In genomic region chr9:118522093-118523028, GRCh38 we compare ENCODE assay signal across 10 cellular contexts.
DNase-seq lines count a peak whose midpoint lies in the region; ATAC-seq and TF ChIP-seq lines count a peak whose summit lies in the region.
"Had no signal": no experiment of that assay in that cellular context is flagged by ENCODE, and none has a peak within 500 bp of the region (broad histone marks: within the 10 kb centered on the region; RNA-seq: fewer than 3 reads in every experiment).

No MANE protein-coding gene starts in this region.

- no peak overlapping the region for H3K4me3 Mint-ChIP-seq in stimulated activated effector memory CD8-positive, alpha-beta T cell treated with anti-CD3 and anti-CD28 coated beads, Interleukin-12 subunit alpha, Interleukin-12 subunit beta, amount 100 ng/mL, for 72 hours
- H3K4me3 Mint-ChIP-seq: IgD-negative memory B cell, memory B cell had no signal

- no peaks in the 10 kb centered on the region for H3K36me3 Mint-ChIP-seq in stimulated activated effector memory CD8-positive, alpha-beta T cell treated with anti-CD3 and anti-CD28 coated beads, Interleukin-12 subunit alpha, Interleukin-12 subunit beta, amount 100 ng/mL, for 72 hours
- H3K36me3 Mint-ChIP-seq: IgD-negative memory B cell, memory B cell had no signal

- no peaks in the 10 kb centered on the region for H3K27me3 ChIP-seq in Peyer's patch

- no peaks in the 10 kb centered on the region for H3K4me1 Mint-ChIP-seq in stimulated activated effector memory CD8-positive, alpha-beta T cell treated with anti-CD3 and anti-CD28 coated beads, Interleukin-12 subunit alpha, Interleukin-12 subunit beta, amount 100 ng/mL, for 72 hours
- H3K4me1 Mint-ChIP-seq: IgD-negative memory B cell, memory B cell had no signal

- no peak overlapping the region for H3K4me3 ChIP-seq in Peyer's patch

- no peak overlapping the region for H3K27ac Mint-ChIP-seq in stimulated activated effector memory CD8-positive, alpha-beta T cell treated with anti-CD3 and anti-CD28 coated beads, Interleukin-12 subunit alpha, Interleukin-12 subunit beta, amount 100 ng/mL, for 72 hours
- H3K27ac Mint-ChIP-seq: IgD-negative memory B cell, memory B cell had no signal

- H3K36me3 ChIP-seq in Peyer's patch: no peaks in the 10 kb centered on the region

- TF ChIP-seq POLR2A in Peyer's patch (IDR thresholded peaks at IDR 0.05) (no peak), erythroblast (IDR thresholded peaks at IDR 0.05; ENCODE audit: low read length) (no peak)

- peak; percentile 4 for DNase-seq in stimulated activated CD4-positive, alpha-beta T cell treated with anti-CD3 and anti-CD28 coated beads, Interleukin-1b, Interleukin-23, amount 100 ng/mL, for 48 hours
- no peak for DNase-seq in stimulated activated CD4-positive, alpha-beta T cell treated with anti-CD3 and anti-CD28 coated beads, Interleukin-12 subunit alpha, Interleukin-12 subunit beta, amount 100 ng/mL, for 4 hours
- DNase-seq in HPDE6-E6E7 (ENCODE audit: extremely low spot score) (peak; percentile 31), Peyer's patch (peak in 1 of 3 donors; percentile 43), erythroblast (lab: John Stamatoyannopoulos, UW) (peak; percentile 35 to 63), non-pigmented ciliary epithelial cell (ENCODE audit: low read depth) (peak; percentile 18)
- no peak for DNase-seq in stimulated activated effector memory CD8-positive, alpha-beta T cell treated with anti-CD3 and anti-CD28 coated beads, Interleukin-12 subunit alpha, Interleukin-12 subunit beta, amount 100 ng/mL, for 72 hours (ENCODE audit: low spot score in 2 of 2)

- peaks cover 4% of the 10 kb centered on the region for H3K9me3 Mint-ChIP-seq in stimulated activated effector memory CD8-positive, alpha-beta T cell treated with anti-CD3 and anti-CD28 coated beads, Interleukin-12 subunit alpha, Interleukin-12 subunit beta, amount 100 ng/mL, for 72 hours
- H3K9me3 Mint-ChIP-seq: memory B cell had no signal

- ATAC-seq in GM21619 (IDR thresholded peaks at IDR 0.05; ENCODE audit: unreplicated experiment): peak; percentile 93
- ATAC-seq in stimulated activated effector memory CD8-positive, alpha-beta T cell treated with anti-CD3 and anti-CD28 coated beads, Interleukin-12 subunit alpha, Interleukin-12 subunit beta, amount 100 ng/mL, for 72 hours: no peak

- no peak overlapping the region for H3K27ac ChIP-seq in Peyer's patch

- H3K9me3 ChIP-seq in Peyer's patch: no peaks in the 10 kb centered on the region

- H3K4me1 ChIP-seq in Peyer's patch: no peaks in the 10 kb centered on the region

- TF ChIP-seq CTCF in Peyer's patch (IDR thresholded peaks at IDR 0.05): peak in 4 of 6 experiments; percentile 9 to 35 (median 34)

Comparison
In these comparisons a context has a peak if more than half of its experiments do, and no peak if none do; other contexts are left out.
1. DNase-seq: peak in stimulated activated CD4-positive, alpha-beta T cell treated with anti-CD3 and anti-CD28 coated beads, Interleukin-1b, Interleukin-23, amount 100 ng/mL, for 48 hours (single experiment), HPDE6-E6E7 (single experiment), erythroblast (2 of 2) and non-pigmented ciliary epithelial cell (single experiment); none in stimulated activated CD4-positive, alpha-beta T cell treated with anti-CD3 and anti-CD28 coated beads, Interleukin-12 subunit alpha, Interleukin-12 subunit beta, amount 100 ng/mL, for 4 hours (single experiment) and stimulated activated effector memory CD8-positive, alpha-beta T cell treated with anti-CD3 and anti-CD28 coated beads, Interleukin-12 subunit alpha, Interleukin-12 subunit beta, amount 100 ng/mL, for 72 hours (0 of 2).